ENCODE assay signal across 15 cellular contexts in the genomic region with DNA sequence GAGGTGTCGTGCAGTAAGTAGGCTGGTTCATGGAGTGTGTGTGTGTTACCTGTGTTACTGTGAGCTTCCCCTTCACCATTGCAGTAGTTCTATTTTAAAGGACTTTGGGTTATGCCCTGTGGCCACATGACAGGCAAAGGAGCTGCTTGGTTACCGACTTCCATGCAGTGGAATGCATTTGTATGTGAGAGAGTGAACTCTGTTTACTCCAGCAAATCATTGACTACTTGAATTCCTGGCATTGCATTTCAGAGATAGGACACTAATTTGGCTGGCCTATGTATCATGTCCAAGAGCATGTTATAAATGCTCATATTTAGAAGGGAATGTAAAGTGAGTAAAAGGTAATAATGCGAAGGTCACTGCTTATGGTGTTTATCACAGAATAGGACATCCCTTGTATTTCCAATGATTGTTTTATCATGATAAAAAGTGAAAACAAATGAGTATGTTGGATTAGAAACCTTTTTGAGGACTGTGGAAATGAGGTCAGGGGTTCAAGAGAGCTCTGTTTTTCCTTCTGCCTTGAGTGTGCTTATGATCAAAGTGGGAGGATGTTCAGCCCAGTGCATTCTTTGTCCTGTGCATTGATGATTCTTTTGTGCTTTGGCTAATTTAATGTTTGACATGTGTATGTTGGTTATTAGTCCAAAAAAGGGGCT.
A peak's percentile ranks its signal among the peaks of the same experiment; 100 is the strongest.
DNase-seq lines count a peak whose midpoint lies in the region; ATAC-seq and TF ChIP-seq lines count a peak whose summit lies in the region.
"Had no signal": no experiment of that assay in that cellular context is flagged by ENCODE, and none has a peak within 500 bp of the region (broad histone marks: within the 10 kb centered on the region; RNA-seq: fewer than 3 reads in every experiment).

No MANE protein-coding gene starts in this region.

- H3K27me3 ChIP-seq in Caco-2 (replicated peaks; ENCODE audit: control insufficient read depth, insufficient read depth, low read length) = no peaks in the 10 kb centered on the region
- no peaks in the 10 kb centered on the region for H3K27me3 ChIP-seq in right cardiac atrium (ENCODE audit: control insufficient read depth, insufficient read depth)
- H3K27me3 ChIP-seq in mucosa of rectum (ENCODE audit: control insufficient read depth in 2 of 2, insufficient read depth in 2 of 2, low read length in 2 of 2) = no peaks in the 10 kb centered on the region
- H3K27me3 ChIP-seq: foreskin keratinocyte had no signal

- H3K36me3 Mint-ChIP-seq in Caco-2 (ENCODE audit: insufficient read depth, unreplicated experiment) = peaks cover 40% of the 10 kb centered on the region

- H3K9ac ChIP-seq in mucosa of rectum (ENCODE audit: low read depth in 1 of 2, low read length in 2 of 2) = no peak overlapping the region

- H3K27ac ChIP-seq in right cardiac atrium (ENCODE audit: low read length) = peak overlapping the region; percentile 71
- H3K27ac ChIP-seq in mucosa of rectum (ENCODE audit: low read depth in 2 of 2, low read length in 2 of 2) = peak overlapping the region; percentile 27 to 52
- H3K27ac ChIP-seq: foreskin keratinocyte, WERI-Rb-1 had no signal

- POLR2A ChIA-PET in Caco-2 (lab: Charles Lee) = interaction anchor here (0.5 to 1.3 kb wide), 6 partner anchors 10 to 114 kb away, joined by 3 to 22 read pairs (median 4); no protein-coding TSS in a partner anchor

- H3K4me1 Mint-ChIP-seq in Caco-2 (ENCODE audit: low read depth, unreplicated experiment) = peaks cover 43% of the 10 kb centered on the region
- H3K4me1 Mint-ChIP-seq: stimulated activated memory B cell treated with anti-CD40 and anti-IgM and Interleukin-4, amounts not matched to agents 10 μg/mL and 1 μg/mL and 100 μg/mL, for 72 hours had no signal

- CTCF ChIA-PET in Caco-2 (lab: Charles Lee) = interaction anchor here (0.6 to 2.1 kb wide), 4 partner anchors 24 to 97 kb away, joined by 3 to 26 read pairs (median 14); no protein-coding TSS in a partner anchor

- no peaks in the 10 kb centered on the region for H3K9me3 Mint-ChIP-seq in Caco-2 (ENCODE audit: unreplicated experiment)
- H3K9me3 Mint-ChIP-seq: stimulated activated memory B cell treated with anti-CD40 and anti-IgM and Interleukin-4, amounts not matched to agents 10 μg/mL and 1 μg/mL and 100 μg/mL, for 72 hours had no signal

- 57% methylated on average over 3 of the region's 3 CpGs for WGBS in right cardiac atrium

- H3K4me1 ChIP-seq in Caco-2 = peaks cover 71% of the 10 kb centered on the region
- peaks cover 11% of the 10 kb centered on the region for H3K4me1 ChIP-seq in right cardiac atrium (ENCODE audit: control insufficient read depth, insufficient read depth, low read length)
- H3K4me1 ChIP-seq in mucosa of rectum (ENCODE audit: control insufficient read depth in 2 of 2, insufficient read depth in 2 of 2, low read length in 2 of 2) = peaks cover 24 to 44% of the 10 kb centered on the region in 2 donors

- peak overlapping the region; percentile 97 for H3K27ac Mint-ChIP-seq in Caco-2 (ENCODE audit: unreplicated experiment)
- H3K27ac Mint-ChIP-seq: activated naive CD8-positive, alpha-beta T cell; stimulated activated memory B cell treated with anti-CD40 and anti-IgM and Interleukin-4, amounts not matched to agents 10 μg/mL and 1 μg/mL and 100 μg/mL, for 72 hours had no signal

- intact Hi-C loops in Caco-2 (cut with micrococcal nuclease; ENCODE audit: unreplicated experiment) = loop anchor here (1.0 to 2.0 kb wide), 4 partner anchors 21 to 98 kb away; no protein-coding TSS in a partner anchor
- intact Hi-C loops in right cardiac atrium (cut with DNase I) = no loop called here

- H3K27me3 Mint-ChIP-seq in Caco-2 (ENCODE audit: insufficient read depth, unreplicated experiment) = no peaks in the 10 kb centered on the region
- H3K27me3 Mint-ChIP-seq: activated naive CD8-positive, alpha-beta T cell; stimulated activated memory B cell treated with anti-CD40 and anti-IgM and Interleukin-4, amounts not matched to agents 10 μg/mL and 1 μg/mL and 100 μg/mL, for 72 hours had no signal

- DNase-seq in Caco-2 (peak; percentile 85 to 89), amniotic epithelial cell (ENCODE audit: low read depth) (peak; percentile 50), right cardiac atrium (no peak), COLO829 (ENCODE audit: low spot score) (no peak), 8988T (no peak)
- DNase-seq: dermis blood vessel endothelial cell; DMS53; foreskin keratinocyte; stimulated activated CD4-positive, alpha-beta T cell treated with anti-CD3 and anti-CD28 coated beads, Interleukin-4, amount 100 ng/mL, for 1 hour; WERI-Rb-1 had no signal

- H3K4me3 ChIP-seq in Caco-2 (ENCODE audit: low read depth, low read length) = no peak overlapping the region
- no peak overlapping the region for H3K4me3 ChIP-seq in right cardiac atrium (ENCODE audit: low read length)
- no peak overlapping the region for H3K4me3 ChIP-seq in mucosa of rectum (ENCODE audit: low read length in 2 of 2)

- ATAC-seq in right cardiac atrium (peak; percentile 34 to 70), GM19397 (IDR thresholded peaks at IDR 0.05; ENCODE audit: unreplicated experiment) (no peak), HG03196 (IDR thresholded peaks at IDR 0.05; ENCODE audit: unreplicated experiment) (no peak)
- ATAC-seq: foreskin keratinocyte; stimulated activated memory B cell treated with anti-CD40 and anti-IgM and Interleukin-4, amounts not matched to agents 10 μg/mL and 1 μg/mL and 100 μg/mL, for 72 hours had no signal

- no TSS peak for BruUV-seq in Caco-2 (replicated peaks; lab: Mats Ljungman, UMichigan)

- H3K36me3 ChIP-seq in Caco-2 (ENCODE audit: control insufficient read depth, insufficient read depth, low read length) (no peaks in the 10 kb centered on the region), mucosa of rectum (ENCODE audit: control insufficient read depth in 2 of 2, insufficient read depth in 2 of 2, low read length in 2 of 2) (peaks cover 0 to 1% of the 10 kb centered on the region in 2 donors)
- H3K36me3 ChIP-seq: WERI-Rb-1 had no signal

- TF ChIP-seq CTCF in Caco-2 (IDR thresholded peaks at IDR 0.05; ENCODE audit: insufficient read depth in 1 of 2, low read depth in 1 of 2, low read length in 1 of 2, severe bottlenecking in 1 of 2, unreplicated experiment in 1 of 2) = no peak

- no peaks in the 10 kb centered on the region for H3K9me3 ChIP-seq in Caco-2
- no peaks in the 10 kb centered on the region for H3K9me3 ChIP-seq in right cardiac atrium (ENCODE audit: control insufficient read depth, low read length)
- no peaks in the 10 kb centered on the region for H3K9me3 ChIP-seq in mucosa of rectum (ENCODE audit: control insufficient read depth in 2 of 2, low read length in 2 of 2)

- H3K4me3 Mint-ChIP-seq in Caco-2 (ENCODE audit: unreplicated experiment) = peak overlapping the region; percentile 45
- H3K4me3 Mint-ChIP-seq: activated naive CD8-positive, alpha-beta T cell; stimulated activated memory B cell treated with anti-CD40 and anti-IgM and Interleukin-4, amounts not matched to agents 10 μg/mL and 1 μg/mL and 100 μg/mL, for 72 hours had no signal

Comparison
In these comparisons a context has a peak if more than half of its experiments do, and no peak if none do; other contexts are left out.
1. DNase-seq: peak in Caco-2 (2 of 2) and amniotic epithelial cell (single experiment); none in right cardiac atrium (0 of 3), COLO829 (single experiment) and 8988T (single experiment).
2. ATAC-seq: peak in right cardiac atrium (2 of 2); none in GM19397 (single experiment) and HG03196 (single experiment).